Comparison of ENCODE assay signal across 24 cellular contexts in genomic region chr17:82349287-82349701, GRCh38. TPM values are rescaled to one million over a fixed set of nuclear protein-coding genes. Genes with fewer than 3 reads are reported as not detected.
A peak's percentile ranks its signal among the peaks of the same experiment; 100 is the strongest.
DNase-seq lines count a peak whose midpoint lies in the region; ATAC-seq, FAIRE-seq and TF ChIP-seq lines count a peak whose summit lies in the region.
"Had no signal": no experiment of that assay in that cellular context is flagged by ENCODE, and none has a peak within 500 bp of the region (broad histone marks: within the 10 kb centered on the region; RNA-seq: fewer than 3 reads in every experiment).

No MANE protein-coding gene starts in this region.

- TF ChIP-seq CTCF in K562 (IDR thresholded peaks at IDR 0.05 in 2 of 3, conservative IDR thresholded peaks at IDR 0.05 in 1 of 3; ENCODE audit: insufficient read depth in 2 of 3, low read depth in 1 of 3, low read length in 3 of 3) (no peak), fibroblast of villous mesenchyme (IDR thresholded peaks at IDR 0.05; ENCODE audit: insufficient read depth, low read depth, low read length) (no peak), smooth muscle cell (IDR thresholded peaks at IDR 0.05; ENCODE audit: borderline replicate concordance, insufficient read depth, poor library complexity, severe bottlenecking) (no peak)

- no peak overlapping the region; the same call in 1 of the 2 replicates for H3K4me2 ChIP-seq in K562 (ENCODE audit: insufficient read depth, low read length)
- peak overlapping the region; percentile 45 for H3K4me2 ChIP-seq in smooth muscle cell

- H3F3A ChIP-seq in smooth muscle cell (ENCODE audit: low read depth): no peaks in the 10 kb centered on the region

- H3K9ac ChIP-seq in K562 (ENCODE audit: insufficient read depth in 1 of 2, low read depth in 2 of 2, low read length in 2 of 2) (peak overlapping the region in 1 of 2 experiments; percentile 75; a peak in 1 of 4 replicates), smooth muscle cell (ENCODE audit: low read depth) (no peak overlapping the region)

- H2AFZ ChIP-seq in K562 (ENCODE audit: low read depth, low read length) (peak overlapping the region; percentile 1; the same call in 1 of the 2 replicates), smooth muscle cell (ENCODE audit: low read depth) (peak overlapping the region; percentile 34)

- no peak for FAIRE-seq in K562 (lab: Jason Lieb, UNC)
- no peak for FAIRE-seq in GM19239 (lab: Jason Lieb, UNC)
- FAIRE-seq: H54 had no signal

- no peak for TF ChIP-seq EP300 in K562 (IDR thresholded peaks at IDR 0.05; ENCODE audit: low read length)

- no peak for TF ChIP-seq POLR2A in K562 (conservative IDR thresholded peaks at IDR 0.05)

- no peaks in the 10 kb centered on the region for H3K36me3 ChIP-seq in K562 (ENCODE audit: control insufficient read depth, insufficient read depth, low read length)
- no peaks in the 10 kb centered on the region for H3K36me3 ChIP-seq in smooth muscle cell (ENCODE audit: low read depth)
- H3K36me3 ChIP-seq: adrenal gland had no signal

- H3K79me2 ChIP-seq in K562 (ENCODE audit: control insufficient read depth, insufficient read depth, low read length) (no peaks in the 10 kb centered on the region), smooth muscle cell (ENCODE audit: low read depth) (no peaks in the 10 kb centered on the region)

- no peak for ATAC-seq in K562
- ATAC-seq: effector memory CD8-positive, alpha-beta T cell had no signal

- H3K4me3 ChIP-seq in K562 (no peak overlapping the region), fibroblast of villous mesenchyme (ENCODE audit: low read depth, low read length) (no peak overlapping the region), smooth muscle cell (no peak overlapping the region)
- H3K4me3 ChIP-seq: adrenal gland had no signal

- H3K27me3 ChIP-seq in K562 (ENCODE audit: control insufficient read depth in 2 of 2, insufficient read depth in 2 of 2, low read length in 2 of 2) (no peaks in the 10 kb centered on the region), smooth muscle cell (ENCODE audit: low read depth) (no peaks in the 10 kb centered on the region)
- H3K27me3 ChIP-seq: adrenal gland had no signal

- no peak overlapping the region for H3K27ac ChIP-seq in K562 (ENCODE audit: extremely low read depth, low read depth, low read length)
- H3K27ac ChIP-seq in smooth muscle cell (ENCODE audit: low read depth): no peak overlapping the region
- H3K27ac ChIP-seq: adrenal gland, RWPE1 had no signal

- no TSS peak for BruUV-seq in K562 (replicated peaks; lab: Mats Ljungman, UMichigan)

- POLR2A ChIA-PET in K562 (lab: Yijun Ruan, JAX): interaction anchor here (1.0 to 1.6 kb wide), 2 partner anchors 68 to 204 kb away, joined by 3 to 4 read pairs; partner anchors contain the start of gene HEXD

- in situ Hi-C loops in K562 (cut with MboI): no loop called here

- DNase-seq in GM04504 (ENCODE audit: low read depth) (peak; percentile 58), K562 (ENCODE audit: extremely low read depth in 1 of 4, low spot score in 3 of 4) (no peak), fibroblast of villous mesenchyme (ENCODE audit: low read depth) (peak; percentile 92), smooth muscle cell (lab: John Stamatoyannopoulos, UW; ENCODE audit: unreplicated experiment) (no peak), GM19239 (ENCODE audit: insufficient read length, low spot score) (no peak), middle frontal gyrus (ENCODE audit: extremely low spot score, low spot score) (no peak), ureter (ENCODE audit: low spot score) (no peak)
- DNase-seq: activated CD8-positive, alpha-beta memory T cell treated with anti-CD3 and anti-CD28 coated beads for 24 hours; adrenal gland; caudate nucleus; CD4-positive, CD25-positive, alpha-beta regulatory T cell; DMS53; effector memory CD8-positive, alpha-beta T cell; Kasumi-1; NCI-H1417; NCI-H2171 treated with DMSO at 0.1 percent for 48 hours; NCI-H774; stimulated activated CD4-positive, alpha-beta T cell treated with anti-CD3 and anti-CD28 coated beads, Interleukin-4, amount 100 ng/mL, for 1 hour had no signal

- CTCF ChIA-PET in K562 (lab: Yijun Ruan, JAX; ENCODE audit: low intra/inter-chr PET ratio): interaction anchor here (2.1 kb wide), 1 partner anchor 144 kb away, joined by 4 read pairs; no protein-coding TSS in a partner anchor

- H3K4me1 ChIP-seq in K562 (replicated peaks in 1 of 2; ENCODE audit: control insufficient read depth in 2 of 2, insufficient read depth in 2 of 2, low read length in 2 of 2) (peaks cover 35 to 74% of the 10 kb centered on the region in 2 experiments), smooth muscle cell (ENCODE audit: low read depth) (no peaks in the 10 kb centered on the region)
- H3K4me1 ChIP-seq: adrenal gland had no signal

- no peak for TF ChIP-seq RAD21 in K562 (CRISPR knock-in tag; conservative IDR thresholded peaks at IDR 0.05 in 1 of 2, IDR thresholded peaks at IDR 0.05 in 1 of 2)

- no peaks in the 10 kb centered on the region for H3K9me1 ChIP-seq in K562 (ENCODE audit: control insufficient read depth, insufficient read depth, low read length)

- intact Hi-C loops in K562 (cut with micrococcal nuclease): loop anchor here (10.0 kb wide), 1 partner anchor 314 kb away; the partner anchor contains the start of genes DCXR and RAC3

- H3K9me3 ChIP-seq in K562 (replicated peaks; ENCODE audit: control insufficient read depth, insufficient read depth, low read depth, low read length) (no peaks in the 10 kb centered on the region), smooth muscle cell (replicated peaks; ENCODE audit: low read depth) (no peaks in the 10 kb centered on the region)
- H3K9me3 ChIP-seq: adrenal gland had no signal

- 24% methylated on average over 10 of the region's 11 CpGs for WGBS in K562 (ENCODE audit: insufficient coverage, low coverage, missing lambda C conversion rate)
- WGBS in smooth muscle cell (ENCODE audit: low lambda C conversion rate): 51% methylated on average over 11 of the region's 11 CpGs

- no peaks in the 10 kb centered on the region for H4K20me1 ChIP-seq in K562 (replicated peaks; ENCODE audit: control insufficient read depth, insufficient read depth, low read length)
- no peaks in the 10 kb centered on the region for H4K20me1 ChIP-seq in smooth muscle cell (ENCODE audit: low read depth)

RNA-seq across cellular contexts. Expression of gene TEX19, which starts 9.8 kb away (rescaled TPM):
- total RNA-seq in K562 (2011; cell fraction: chromatin; rRNA removed; ENCODE audit: low replicate concordance): 1.0 and 1.2 TPM in 2 replicates
- total RNA-seq in K562 (2011; cell fraction: nucleolus; rRNA removed): 1.2 TPM in 2 replicates
- total RNA-seq in K562 (2011; cell fraction: nucleoplasm; rRNA removed): 1.0 and 1.8 TPM in 2 replicates
- total RNA-seq in K562 (2014; rRNA removed) (1.6 and 2.4 TPM in 2 replicates), K562 (2014; rRNA removed; fragmentation: Illumina TruSeq; extraction: Trizol) (0.93 and 1.4 TPM in 2 replicates), K562 (2015; rRNA removed; fragmentation: Illumina TruSeq; extraction: Trizol) (1.6 and 2.0 TPM in 2 replicates), K562 (2021) (1.4 and 2.1 TPM in 2 replicates), fibroblast of villous mesenchyme (under 0.01 TPM in 1 of 2 replicates, not detected in the other), smooth muscle cell (not detected in 2 replicates), ureter (not detected)
- polyA plus RNA-seq in K562 (2011; rRNA removed) (3.6 and 4.9 TPM in 2 replicates), K562 (2014; fragmentation: Illumina TruSeq; extraction: Trizol) (1.9 and 2.3 TPM in 2 replicates), K562 (2014; fragmentation: Nextera tagmentation; extraction: Ambion mirVana) (under 1 TPM; 0.10 to 0.57 TPM), K562 (2014; rRNA removed) (1.9 and 2.2 TPM in 2 replicates), smooth muscle cell (not detected in 2 replicates)
- 4.1 and 5.7 TPM in 2 replicates for polyA plus RNA-seq in K562 (2011; cell fraction: cytosol; rRNA removed)
- polyA plus RNA-seq in K562 (2011; cell fraction: nucleus; rRNA removed): 1.2 and 1.9 TPM in 2 replicates
- 2.0 and 5.3 TPM in 2 replicates for polyA plus RNA-seq in K562 (2012)
- polyA minus RNA-seq in K562 (2011; rRNA and poly(A)+ RNA removed): 2.4 and 2.7 TPM in 2 replicates
- 0.91 and 1.5 TPM in 2 replicates for polyA minus RNA-seq in K562 (2011; cell fraction: cytosol; rRNA and poly(A)+ RNA removed)
- 0.13 and 0.56 TPM in 2 replicates for polyA minus RNA-seq in K562 (2011; cell fraction: nucleus; rRNA and poly(A)+ RNA removed)
- total RNA-seq: CD4-positive, CD25-positive, alpha-beta regulatory T cell; lower leg skin; temporal lobe had no signal
- polyA plus RNA-seq: adrenal gland; CD4-positive, CD25-positive, alpha-beta regulatory T cell had no signal

RNA-seq across cellular contexts. Expression of gene SECTM1, which starts 15.7 kb away (rescaled TPM):
- 0.86 TPM in 1 of 2 replicates, not detected in the other for total RNA-seq in K562 (2011; cell fraction: chromatin; rRNA removed; ENCODE audit: low replicate concordance)
- 0.53 and 0.83 TPM in 2 replicates for total RNA-seq in K562 (2011; cell fraction: nucleolus; rRNA removed)
- total RNA-seq in K562 (2011; cell fraction: nucleoplasm; rRNA removed): 0.99 TPM in 1 of 2 replicates, not detected in the other
- total RNA-seq in K562 (2014; rRNA removed) (0.18 TPM in 1 of 2 replicates, not detected in the other), K562 (2014; rRNA removed; fragmentation: Illumina TruSeq; extraction: Trizol) (not detected in 2 replicates), K562 (2015; rRNA removed; fragmentation: Illumina TruSeq; extraction: Trizol) (not detected in 2 replicates), K562 (2021) (0.11 TPM in 1 of 2 replicates, not detected in the other), fibroblast of villous mesenchyme (11.9 and 24.2 TPM in 2 replicates), smooth muscle cell (not detected in 2 replicates), ureter (12.6 TPM)
- polyA plus RNA-seq in K562 (2011; rRNA removed) (0.19 and 0.46 TPM in 2 replicates), K562 (2014; fragmentation: Illumina TruSeq; extraction: Trizol) (0.15 TPM in 1 of 2 replicates, not detected in the other), K562 (2014; fragmentation: Nextera tagmentation; extraction: Ambion mirVana) (not detected), K562 (2014; rRNA removed) (not detected in 2 replicates), smooth muscle cell (0.48 and 0.49 TPM in 2 replicates)
- polyA plus RNA-seq in K562 (2011; cell fraction: cytosol; rRNA removed): 0.35 and 1.1 TPM in 2 replicates
- polyA plus RNA-seq in K562 (2011; cell fraction: nucleus; rRNA removed): 0.31 and 0.47 TPM in 2 replicates
- polyA plus RNA-seq in K562 (2012): 0.36 and 0.57 TPM in 2 replicates
- polyA minus RNA-seq in K562 (2011; rRNA and poly(A)+ RNA removed): 0.18 and 0.33 TPM in 2 replicates
- not detected in 2 replicates for polyA minus RNA-seq in K562 (2011; cell fraction: cytosol; rRNA and poly(A)+ RNA removed)
- polyA minus RNA-seq in K562 (2011; cell fraction: nucleus; rRNA and poly(A)+ RNA removed): 0.94 TPM in 1 of 2 replicates, not detected in the other

RNA-seq across cellular contexts. Expression of gene UTS2R, which starts 22.3 kb away (rescaled TPM):
- total RNA-seq in K562 (2011; cell fraction: chromatin; rRNA removed; ENCODE audit: low replicate concordance): not detected in 2 replicates
- total RNA-seq in K562 (2011; cell fraction: nucleolus; rRNA removed): not detected in 2 replicates
- total RNA-seq in K562 (2011; cell fraction: nucleoplasm; rRNA removed): not detected in 2 replicates
- total RNA-seq in K562 (2014; rRNA removed) (not detected in 2 replicates), K562 (2014; rRNA removed; fragmentation: Illumina TruSeq; extraction: Trizol) (not detected in 2 replicates), K562 (2015; rRNA removed; fragmentation: Illumina TruSeq; extraction: Trizol) (not detected in 2 replicates), K562 (2021) (0.22 TPM in 1 of 2 replicates, not detected in the other), fibroblast of villous mesenchyme (not detected in 2 replicates), smooth muscle cell (not detected in 2 replicates), ureter (not detected)
- polyA plus RNA-seq in K562 (2011; rRNA removed) (not detected in 2 replicates), K562 (2014; fragmentation: Illumina TruSeq; extraction: Trizol) (not detected in 2 replicates), K562 (2014; fragmentation: Nextera tagmentation; extraction: Ambion mirVana) (not detected), K562 (2014; rRNA removed) (not detected in 2 replicates), smooth muscle cell (0.30 TPM in 1 of 2 replicates, not detected in the other)
- not detected in 2 replicates for polyA plus RNA-seq in K562 (2011; cell fraction: cytosol; rRNA removed)
- 0.27 TPM in 1 of 2 replicates, not detected in the other for polyA plus RNA-seq in K562 (2011; cell fraction: nucleus; rRNA removed)
- not detected in 2 replicates for polyA plus RNA-seq in K562 (2012)
- polyA minus RNA-seq in K562 (2011; rRNA and poly(A)+ RNA removed): not detected in 2 replicates
- not detected in 2 replicates for polyA minus RNA-seq in K562 (2011; cell fraction: cytosol; rRNA and poly(A)+ RNA removed)
- not detected in 2 replicates for polyA minus RNA-seq in K562 (2011; cell fraction: nucleus; rRNA and poly(A)+ RNA removed)
- total RNA-seq: activated T-helper 1 cell treated with anti-CD3 and anti-CD28 coated beads, Interleukin-12 subunit alpha, Interleukin-12 subunit beta, Interleukin-2, Interleukin-4 antibody, amounts not matched to agents 30 ng/mL and 10 ng/mL and 1 ng/mL, durations not matched to agents 14 hours and 24 hours and 36 hours; adrenal gland; CD4-positive, CD25-positive, alpha-beta regulatory T cell; lower leg skin; temporal lobe had no signal
- polyA plus RNA-seq: adrenal gland; CD4-positive, CD25-positive, alpha-beta regulatory T cell had no signal

RNA-seq across cellular contexts. Expression of gene CD7, which starts 31.9 kb away (rescaled TPM):
- total RNA-seq in K562 (2011; cell fraction: chromatin; rRNA removed; ENCODE audit: low replicate concordance): 0.44 TPM in 1 of 2 replicates, not detected in the other
- total RNA-seq in K562 (2011; cell fraction: nucleolus; rRNA removed): 0.66 and 0.83 TPM in 2 replicates
- 0.69 TPM in 1 of 2 replicates, not detected in the other for total RNA-seq in K562 (2011; cell fraction: nucleoplasm; rRNA removed)
- not detected in 2 replicates for total RNA-seq in K562 (2014; rRNA removed)
- not detected in 2 replicates for total RNA-seq in K562 (2014; rRNA removed; fragmentation: Illumina TruSeq; extraction: Trizol)
- not detected in 2 replicates for total RNA-seq in K562 (2015; rRNA removed; fragmentation: Illumina TruSeq; extraction: Trizol)
- total RNA-seq in K562 (2021): 0.18 and 0.35 TPM in 2 replicates
- polyA plus RNA-seq in K562 (2011; rRNA removed): 0.21 and 0.85 TPM in 2 replicates
- 0.34 and 1.3 TPM in 2 replicates for polyA plus RNA-seq in K562 (2011; cell fraction: cytosol; rRNA removed)
- 0.88 and 1.2 TPM in 2 replicates for polyA plus RNA-seq in K562 (2011; cell fraction: nucleus; rRNA removed)
- 0.16 and 0.19 TPM in 2 replicates for polyA plus RNA-seq in K562 (2012)
- polyA plus RNA-seq in K562 (2014; fragmentation: Illumina TruSeq; extraction: Trizol): not detected in 2 replicates
- polyA plus RNA-seq in K562 (2014; fragmentation: Nextera tagmentation; extraction: Ambion mirVana): not detected
- polyA plus RNA-seq in K562 (2014; rRNA removed): not detected in 2 replicates
- not detected in 2 replicates for polyA minus RNA-seq in K562 (2011; rRNA and poly(A)+ RNA removed)
- polyA minus RNA-seq in K562 (2011; cell fraction: cytosol; rRNA and poly(A)+ RNA removed): 1.0 TPM in 1 of 2 replicates, not detected in the other
- 0.27 TPM in 1 of 2 replicates, not detected in the other for polyA minus RNA-seq in K562 (2011; cell fraction: nucleus; rRNA and poly(A)+ RNA removed)
- not detected in 2 replicates for total RNA-seq in fibroblast of villous mesenchyme
- not detected in 2 replicates for total RNA-seq in smooth muscle cell
- polyA plus RNA-seq in smooth muscle cell: 0.18 and 0.79 TPM in 2 replicates
- 3.4 TPM for total RNA-seq in ureter
- total RNA-seq: myocyte, temporal lobe had no signal

Comparison
In these comparisons a context has a peak if more than half of its experiments do, and no peak if none do; other contexts are left out.
1. DNase-seq: peak in GM04504 (single experiment) and fibroblast of villous mesenchyme (single experiment); none in K562 (0 of 4), smooth muscle cell (single experiment), GM19239 (single experiment), middle frontal gyrus (single experiment) and ureter (single experiment).